8 cellular contexts compared by ENCODE assay signal in the genomic region with DNA sequence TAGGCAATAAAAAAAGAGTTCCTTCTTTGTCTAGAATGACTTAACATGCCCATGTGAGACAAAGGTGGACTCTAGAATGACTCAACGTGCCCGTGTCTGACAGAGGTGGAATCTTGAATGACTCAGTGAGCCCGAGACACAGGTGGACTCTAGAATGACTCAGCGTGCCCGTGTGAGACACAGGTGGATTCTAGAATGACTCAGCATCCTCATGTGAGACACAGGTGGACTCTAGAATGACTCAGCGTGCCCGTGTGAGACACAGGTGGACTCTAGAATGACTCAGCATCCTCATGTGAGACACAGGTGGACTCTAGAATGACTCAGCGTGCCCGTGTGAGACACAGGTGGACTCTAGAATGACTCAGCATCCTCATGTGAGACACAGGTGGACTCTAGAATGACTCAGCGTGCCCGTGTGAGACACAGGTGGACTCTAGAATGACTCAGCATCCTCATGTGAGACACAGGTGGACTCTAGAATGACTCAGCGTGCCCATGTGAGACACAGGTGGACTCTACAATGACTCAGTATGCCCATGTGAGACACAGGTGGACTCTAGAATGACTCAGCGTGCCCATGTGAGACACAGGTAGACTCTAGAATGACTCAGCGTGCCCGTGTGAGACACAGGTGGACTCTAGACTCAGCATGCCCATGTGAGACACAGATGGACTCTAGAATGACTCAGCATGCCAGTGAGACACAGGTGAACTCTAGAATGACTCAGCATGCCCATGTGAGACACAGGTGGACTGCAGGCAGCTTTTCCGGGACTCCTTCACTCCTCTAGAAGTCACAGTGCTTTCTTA.
DNase-seq lines count a peak whose midpoint lies in the region; ATAC-seq, FAIRE-seq and TF ChIP-seq lines count a peak whose summit lies in the region.
"Not testable (repeated sequence)": the region's sequence is repeated elsewhere in the genome, so short reads cannot be mapped to it uniquely, and the experiment has no call there.

No MANE protein-coding gene starts in this region.

- not testable (repeated sequence) for H3K9ac ChIP-seq in endothelial cell of umbilical vein (replicated peaks; ENCODE audit: extremely low read depth, insufficient read depth, low read length)

- H3K9me3 Mint-ChIP-seq in HFFc6; activated CD4-positive, alpha-beta T cell treated with anti-CD3 and anti-CD28 coated beads for 36 hours (ENCODE audit: low read depth); activated naive CD4-positive, alpha-beta T cell treated with anti-CD3 and anti-CD28 coated beads for 36 hours: not testable (repeated sequence)

- FAIRE-seq in endothelial cell of umbilical vein (lab: Jason Lieb, UNC) = not testable (repeated sequence)

- H3K27ac Mint-ChIP-seq in HFFc6 = 0 out of 2 replicates have a peak overlapping the region, but pooled peaks have one; percentile 16
- peak overlapping the region; percentile 58 for H3K27ac Mint-ChIP-seq in activated CD4-positive, alpha-beta T cell treated with anti-CD3 and anti-CD28 coated beads for 36 hours
- H3K27ac Mint-ChIP-seq in activated naive CD4-positive, alpha-beta T cell treated with anti-CD3 and anti-CD28 coated beads for 36 hours = peak overlapping the region; percentile 75

- peak overlapping the region; percentile 44; the same call in 1 of the 2 replicates for H3K27ac ChIP-seq in ACC112 (ENCODE audit: low read depth, low read length)
- peak overlapping the region; percentile 3 for H3K27ac ChIP-seq in endothelial cell of umbilical vein (ENCODE audit: insufficient read depth, low read depth, low read length)

- H3K36me3 ChIP-seq in ACC112 (ENCODE audit: insufficient read depth, low read length) (peaks cover 32% of the 10 kb centered on the region), endothelial cell of umbilical vein (ENCODE audit: control insufficient read depth in 2 of 2, extremely low read depth in 1 of 2, insufficient read depth in 2 of 2, low read length in 2 of 2) (peaks cover 21 to 29% of the 10 kb centered on the region in 2 experiments)

- dilution Hi-C loops in endothelial cell of umbilical vein (cut with MboI; ENCODE audit: extremely low pct_ligation_motif_present, low sequenced_read_pairs) = not testable (repeated sequence)

- not testable (repeated sequence) for H3K4me2 ChIP-seq in endothelial cell of umbilical vein (ENCODE audit: insufficient read depth, low read length)

- not testable (repeated sequence) for H3K4me1 Mint-ChIP-seq in HFFc6 (ENCODE audit: low read depth)
- peaks cover 17% of the 10 kb centered on the region for H3K4me1 Mint-ChIP-seq in activated CD4-positive, alpha-beta T cell treated with anti-CD3 and anti-CD28 coated beads for 36 hours
- peaks cover 12% of the 10 kb centered on the region for H3K4me1 Mint-ChIP-seq in activated naive CD4-positive, alpha-beta T cell treated with anti-CD3 and anti-CD28 coated beads for 36 hours (ENCODE audit: low read depth)

- POLR2A ChIA-PET in activated CD4-positive, alpha-beta T cell treated with anti-CD3 and anti-CD28 coated beads for 36 hours (lab: Charles Lee); endothelial cell of umbilical vein (lab: Charles Lee): not testable (repeated sequence)

- BruUV-seq in endothelial cell of umbilical vein (replicated peaks; lab: Mats Ljungman, UMichigan) = not testable (repeated sequence)

- CTCF ChIA-PET in activated CD4-positive, alpha-beta T cell treated with anti-CD3 and anti-CD28 coated beads for 36 hours (lab: Charles Lee) = interaction anchor here (0.6 to 1.8 kb wide), 12 partner anchors 8 to 590 kb away, joined by 3 to 18 read pairs (median 4); no protein-coding TSS in a partner anchor
- CTCF ChIA-PET in activated naive CD4-positive, alpha-beta T cell treated with anti-CD3 and anti-CD28 coated beads for 36 hours (lab: Charles Lee) = interaction anchor here (0.9 to 1.9 kb wide), 9 partner anchors 8 to 507 kb away, joined by 3 to 12 read pairs (median 4); no protein-coding TSS in a partner anchor
- CTCF ChIA-PET in endothelial cell of umbilical vein (lab: Charles Lee) = interaction anchor here (0.6 to 2.8 kb wide), 7 partner anchors 11 to 578 kb away, joined by 3 to 22 read pairs (median 11); no protein-coding TSS in a partner anchor

- H3K4me3 ChIP-seq in ACC112 (ENCODE audit: low read depth, low read length); endothelial cell of umbilical vein (replicated peaks in 1 of 3; ENCODE audit: insufficient read depth in 1 of 3, low read depth in 1 of 3, low read length in 3 of 3): not testable (repeated sequence)

- H4K20me1 ChIP-seq in endothelial cell of umbilical vein (replicated peaks; ENCODE audit: control insufficient read depth, extremely low read depth, insufficient read depth, low read length) = not testable (repeated sequence)

- not testable (repeated sequence) for H3K79me2 ChIP-seq in ACC112 (ENCODE audit: control insufficient read depth, insufficient read depth, low read length, unreplicated experiment); endothelial cell of umbilical vein (ENCODE audit: control insufficient read depth, insufficient read depth, low read length)

- not testable (repeated sequence) for H3K27me3 Mint-ChIP-seq in HFFc6 (ENCODE audit: insufficient read depth); activated CD4-positive, alpha-beta T cell treated with anti-CD3 and anti-CD28 coated beads for 36 hours; activated naive CD4-positive, alpha-beta T cell treated with anti-CD3 and anti-CD28 coated beads for 36 hours (ENCODE audit: low read depth)

- not testable (repeated sequence) for H2AFZ ChIP-seq in ACC112 (ENCODE audit: low read length, unreplicated experiment); endothelial cell of umbilical vein (ENCODE audit: low read depth, low read length)

- peak; percentile 70 for ATAC-seq in activated CD4-positive, alpha-beta T cell treated with anti-CD3 and anti-CD28 coated beads for 36 hours
- ATAC-seq in left lobe of liver = peak; percentile 60

- not testable (repeated sequence) for H3K9me3 ChIP-seq in endothelial cell of umbilical vein (replicated peaks; ENCODE audit: control insufficient read depth, insufficient read depth, low read length)

- not testable (repeated sequence) for DNase-seq in HFFc6
- peak; percentile 5 for DNase-seq in NK-92 treated with Interleukin-12 subunit alpha and Interleukin-12 subunit beta, amount 100 ng/mL, for 24 hours (lab: John Stamatoyannopoulos, UW)
- DNase-seq in activated CD4-positive, alpha-beta T cell treated with anti-CD3 and anti-CD28 coated beads for 36 hours = peak; percentile 70
- peak; percentile 66 for DNase-seq in activated naive CD4-positive, alpha-beta T cell treated with anti-CD3 and anti-CD28 coated beads for 36 hours
- DNase-seq in endothelial cell of umbilical vein (ENCODE audit: low read depth, low spot score) = peak; percentile 25
- DNase-seq in left lobe of liver (ENCODE audit: low spot score) = peak; percentile 60
- peak in 2 of 3 experiments; percentile 28 to 29 for DNase-seq in stimulated activated CD4-positive, alpha-beta T cell treated with anti-CD3 and anti-CD28 coated beads, TNF-alpha, amount 100 ng/mL, for 4 hours (ENCODE audit: low read depth in 3 of 3)

- TF ChIP-seq POLR2A in endothelial cell of umbilical vein (IDR thresholded peaks at IDR 0.05; ENCODE audit: low read depth, low read length) = not testable (repeated sequence)

- not testable (repeated sequence) for H3K4me3 Mint-ChIP-seq in HFFc6; activated CD4-positive, alpha-beta T cell treated with anti-CD3 and anti-CD28 coated beads for 36 hours; activated naive CD4-positive, alpha-beta T cell treated with anti-CD3 and anti-CD28 coated beads for 36 hours

- H3K36me3 Mint-ChIP-seq in HFFc6 (ENCODE audit: low read depth) = not testable (repeated sequence)
- peaks cover 56% of the 10 kb centered on the region for H3K36me3 Mint-ChIP-seq in activated CD4-positive, alpha-beta T cell treated with anti-CD3 and anti-CD28 coated beads for 36 hours (ENCODE audit: low read depth)
- peaks cover 41% of the 10 kb centered on the region for H3K36me3 Mint-ChIP-seq in activated naive CD4-positive, alpha-beta T cell treated with anti-CD3 and anti-CD28 coated beads for 36 hours (ENCODE audit: low read depth)

- TF ChIP-seq CTCF in HFFc6 (IDR thresholded peaks at IDR 0.05); endothelial cell of umbilical vein (IDR thresholded peaks at IDR 0.05; ENCODE audit: extremely low read depth in 1 of 2, insufficient read depth in 1 of 2, low read depth in 1 of 2, low read length in 2 of 2): not testable (repeated sequence)

- not testable (repeated sequence) for H3K9me1 ChIP-seq in endothelial cell of umbilical vein (replicated peaks; ENCODE audit: control insufficient read depth, extremely low read depth, insufficient read depth, low read length)

- H3K27me3 ChIP-seq in ACC112 (ENCODE audit: insufficient read depth, low read length); endothelial cell of umbilical vein (ENCODE audit: control insufficient read depth in 2 of 2, insufficient read depth in 2 of 2, low read length in 2 of 2): not testable (repeated sequence)

- intact Hi-C loops in activated CD4-positive, alpha-beta T cell treated with anti-CD3 and anti-CD28 coated beads for 36 hours (cut with DNase I, micrococcal nuclease) = loop anchor here in 1 of 2 experiments (2.0 to 5.0 kb wide), 2 partner anchors 29 to 268 kb away; no protein-coding TSS in a partner anchor
- intact Hi-C loops in activated naive CD4-positive, alpha-beta T cell treated with anti-CD3 and anti-CD28 coated beads for 36 hours (cut with micrococcal nuclease); endothelial cell of umbilical vein (cut with micrococcal nuclease): not testable (repeated sequence)

- H3K4me1 ChIP-seq in ACC112 (ENCODE audit: control insufficient read depth, insufficient read depth, low read length, unreplicated experiment); endothelial cell of umbilical vein (ENCODE audit: control insufficient read depth, extremely low read depth, insufficient read depth, low read length): not testable (repeated sequence)

TF ChIP-seq in endothelial cell of umbilical vein, 7 proteins besides CTCF, POLR2A, EP300 and RAD21:
- TF ChIP-seq FOS (IDR thresholded peaks at IDR 0.05; ENCODE audit: borderline replicate concordance, insufficient read depth, low read length) = peak; percentile 5

Comparison
In these comparisons a context has a peak if more than half of its experiments do, and no peak if none do; other contexts are left out.
1. H3K27ac Mint-ChIP-seq: peak in every context shown above with its lines; median percentile 75 in activated naive CD4-positive, alpha-beta T cell treated with anti-CD3 and anti-CD28 coated beads for 36 hours; 58 in activated CD4-positive, alpha-beta T cell treated with anti-CD3 and anti-CD28 coated beads for 36 hours; 16 in HFFc6.